8 cellular contexts compared by ENCODE assay signal in genomic region chr3:15428539-15428938, GRCh38. TPM values are rescaled to one million over a fixed set of nuclear protein-coding genes. Genes with fewer than 3 reads are reported as not detected.
DNase-seq lines count a peak whose midpoint lies in the region; ATAC-seq and TF ChIP-seq lines count a peak whose summit lies in the region.

No MANE protein-coding gene starts in this region.

- no peak for ATAC-seq in stimulated activated memory B cell treated with anti-CD40 and anti-IgM and Interleukin-4, amounts not matched to agents 10 μg/mL and 1 μg/mL and 100 μg/mL, for 72 hours
- no peak for ATAC-seq in HG03196 (IDR thresholded peaks at IDR 0.05; ENCODE audit: unreplicated experiment)
- no peak for ATAC-seq in HG03354 (IDR thresholded peaks at IDR 0.05; ENCODE audit: poor library complexity, severe bottlenecking, unreplicated experiment)

- peak overlapping the region; percentile 99 for H3K4me3 ChIP-seq in CD4-positive, alpha-beta memory T cell (ENCODE audit: low read length in 2 of 2)
- H3K4me3 ChIP-seq in LNCaP clone FGC (ENCODE audit: low read depth, low read length): peak overlapping the region; percentile 99

- peak overlapping the region; percentile 83 to 98 (median 97) for H3K27ac Mint-ChIP-seq in CD4-positive, alpha-beta memory T cell
- H3K27ac Mint-ChIP-seq in activated naive CD8-positive, alpha-beta T cell treated with anti-CD3 and anti-CD28 coated beads for 36 hours: peak overlapping the region; percentile 98
- H3K27ac Mint-ChIP-seq in stimulated activated memory B cell treated with anti-CD40 and anti-IgM and Interleukin-4, amounts not matched to agents 10 μg/mL and 1 μg/mL and 100 μg/mL, for 72 hours: peak overlapping the region; percentile 93

- peaks cover 55% of the 10 kb centered on the region for H3K4me1 ChIP-seq in CD4-positive, alpha-beta memory T cell (ENCODE audit: insufficient read depth, low read length)

- POLR2A ChIA-PET in CD4-positive, alpha-beta memory T cell (lab: Charles Lee; ENCODE audit: partially characterized antibody): no interaction called here

- H3K36me3 ChIP-seq in CD4-positive, alpha-beta memory T cell (ENCODE audit: insufficient read depth, low read length): peaks cover 10% of the 10 kb centered on the region

- peak overlapping the region; percentile 89 for H3K27ac ChIP-seq in CD4-positive, alpha-beta memory T cell (ENCODE audit: low read depth, low read length)

- H3K9me3 ChIP-seq in CD4-positive, alpha-beta memory T cell (ENCODE audit: control insufficient read depth in 1 of 2, low read length in 2 of 2): no peaks in the 10 kb centered on the region

- H3K4me1 Mint-ChIP-seq in CD4-positive, alpha-beta memory T cell: peaks cover 35 to 75% (median 60%) of the 10 kb centered on the region in 4 donors
- peaks cover 49% of the 10 kb centered on the region for H3K4me1 Mint-ChIP-seq in activated naive CD8-positive, alpha-beta T cell treated with anti-CD3 and anti-CD28 coated beads for 36 hours
- H3K4me1 Mint-ChIP-seq in stimulated activated memory B cell treated with anti-CD40 and anti-IgM and Interleukin-4, amounts not matched to agents 10 μg/mL and 1 μg/mL and 100 μg/mL, for 72 hours: peaks cover 55% of the 10 kb centered on the region

- H3K9me3 Mint-ChIP-seq in CD4-positive, alpha-beta memory T cell: no peaks in the 10 kb centered on the region
- H3K9me3 Mint-ChIP-seq in activated naive CD8-positive, alpha-beta T cell treated with anti-CD3 and anti-CD28 coated beads for 36 hours: peaks cover 7% of the 10 kb centered on the region
- H3K9me3 Mint-ChIP-seq in stimulated activated memory B cell treated with anti-CD40 and anti-IgM and Interleukin-4, amounts not matched to agents 10 μg/mL and 1 μg/mL and 100 μg/mL, for 72 hours: no peaks in the 10 kb centered on the region

- peak; percentile 3 to 64 (median 9) for DNase-seq in CD4-positive, alpha-beta memory T cell
- DNase-seq in LNCaP clone FGC (ENCODE audit: low read depth): no peak
- peak; percentile 11 for DNase-seq in activated naive CD8-positive, alpha-beta T cell treated with anti-CD3 and anti-CD28 coated beads for 36 hours
- DNase-seq in iris pigment epithelial cell (ENCODE audit: low read depth): peak; percentile 89
- no peak for DNase-seq in GM19240 (ENCODE audit: insufficient read length, low spot score)

- H3K27me3 ChIP-seq in CD4-positive, alpha-beta memory T cell (ENCODE audit: insufficient read depth, low read length): no peaks in the 10 kb centered on the region

- peak overlapping the region; percentile 88 to 99 (median 98) for H3K4me3 Mint-ChIP-seq in CD4-positive, alpha-beta memory T cell
- H3K4me3 Mint-ChIP-seq in activated naive CD8-positive, alpha-beta T cell treated with anti-CD3 and anti-CD28 coated beads for 36 hours: peak overlapping the region; percentile 93
- H3K4me3 Mint-ChIP-seq in stimulated activated memory B cell treated with anti-CD40 and anti-IgM and Interleukin-4, amounts not matched to agents 10 μg/mL and 1 μg/mL and 100 μg/mL, for 72 hours: peak overlapping the region; percentile 89

- peaks cover 24 to 61% of the 10 kb centered on the region in 2 donors for H3K36me3 Mint-ChIP-seq in CD4-positive, alpha-beta memory T cell
- peaks cover 39% of the 10 kb centered on the region for H3K36me3 Mint-ChIP-seq in activated naive CD8-positive, alpha-beta T cell treated with anti-CD3 and anti-CD28 coated beads for 36 hours
- peaks cover 31% of the 10 kb centered on the region for H3K36me3 Mint-ChIP-seq in stimulated activated memory B cell treated with anti-CD40 and anti-IgM and Interleukin-4, amounts not matched to agents 10 μg/mL and 1 μg/mL and 100 μg/mL, for 72 hours

- no peaks in the 10 kb centered on the region for H3K27me3 Mint-ChIP-seq in CD4-positive, alpha-beta memory T cell
- H3K27me3 Mint-ChIP-seq in activated naive CD8-positive, alpha-beta T cell treated with anti-CD3 and anti-CD28 coated beads for 36 hours: no peaks in the 10 kb centered on the region
- H3K27me3 Mint-ChIP-seq in stimulated activated memory B cell treated with anti-CD40 and anti-IgM and Interleukin-4, amounts not matched to agents 10 μg/mL and 1 μg/mL and 100 μg/mL, for 72 hours: no peaks in the 10 kb centered on the region

- CTCF ChIA-PET in CD4-positive, alpha-beta memory T cell (lab: Charles Lee; ENCODE audit: partially characterized antibody): interaction anchor here (0.8 kb wide), 1 partner anchor 130 kb away, joined by 3 read pairs; no protein-coding TSS in a partner anchor

- intact Hi-C loops in CD4-positive, alpha-beta memory T cell (cut with micrococcal nuclease): loop anchor here (5.0 kb wide), 1 partner anchor 839 kb away; the partner anchor contains the start of gene OXNAD1

- TF ChIP-seq CTCF in LNCaP clone FGC (IDR thresholded peaks at IDR 0.05; ENCODE audit: control insufficient read depth, extremely low read depth, insufficient read depth): no peak

RNA-seq across cellular contexts. Expression of gene EAF1, which starts 1.1 kb away (rescaled TPM):
- total RNA-seq in CD4-positive, alpha-beta memory T cell: 10 to 100 TPM; 17.6 to 19.7 TPM
- 10 to 100 TPM in 1 of 2 donors, 1 to 10 TPM in 1; 8.9 to 15.0 TPM for polyA plus RNA-seq in CD4-positive, alpha-beta memory T cell
- total RNA-seq in activated naive CD8-positive, alpha-beta T cell treated with anti-CD3 and anti-CD28 coated beads for 36 hours: 10 to 100 TPM; 24.6 to 24.9 TPM

RNA-seq across cellular contexts. Expression of gene METTL6, which starts 1.2 kb away (rescaled TPM):
- total RNA-seq in CD4-positive, alpha-beta memory T cell: 10 to 100 TPM; 17.3 to 17.4 TPM
- 10 to 100 TPM; 12.2 to 18.3 TPM for polyA plus RNA-seq in CD4-positive, alpha-beta memory T cell
- total RNA-seq in activated naive CD8-positive, alpha-beta T cell treated with anti-CD3 and anti-CD28 coated beads for 36 hours: 10 to 100 TPM; 21.9 to 26.7 TPM

Comparison
In these comparisons a context has a peak if more than half of its experiments do, and no peak if none do; other contexts are left out.
1. DNase-seq: peak in CD4-positive, alpha-beta memory T cell (5 of 5), activated naive CD8-positive, alpha-beta T cell treated with anti-CD3 and anti-CD28 coated beads for 36 hours (single experiment) and iris pigment epithelial cell (single experiment); none in LNCaP clone FGC (single experiment) and GM19240 (single experiment).
2. Peak in every context shown above with its lines, with median percentiles within 50 percentile points of each other: H3K27ac Mint-ChIP-seq and H3K4me3 Mint-ChIP-seq.